In the genomic region with DNA sequence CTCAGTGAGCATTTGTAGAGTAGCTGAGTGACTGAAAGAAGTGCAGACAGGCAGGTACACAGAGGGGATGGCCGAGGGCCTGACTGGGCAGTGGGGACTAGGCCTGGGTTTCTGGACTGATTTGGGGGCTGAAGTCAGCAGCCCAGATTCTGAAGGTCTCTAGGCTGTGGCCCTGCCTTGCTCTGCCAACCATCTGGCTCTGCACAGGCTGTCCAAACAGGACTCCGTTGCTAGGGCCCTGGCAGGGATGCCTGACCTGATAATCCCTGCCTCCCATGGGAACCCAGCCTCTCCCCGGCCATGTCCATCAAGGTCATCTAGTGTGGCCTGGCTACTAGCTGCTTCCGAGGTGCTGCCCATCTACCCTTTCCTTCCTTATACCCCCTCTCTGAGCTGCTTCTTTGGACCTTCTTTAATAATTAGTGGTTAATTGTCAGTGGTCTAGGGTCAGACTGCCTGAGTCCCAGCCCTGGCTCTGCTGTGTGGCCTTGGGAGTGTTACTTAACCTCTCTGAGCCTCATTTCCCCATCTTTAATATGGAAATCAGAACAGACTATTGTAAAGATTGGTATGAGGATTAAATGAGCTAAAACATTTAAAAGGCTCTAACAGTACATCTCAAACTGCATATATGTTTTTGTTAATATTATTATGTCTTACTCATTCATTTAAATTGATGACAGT, we compare ENCODE assay signal across 23 cellular contexts.
A peak's percentile ranks its signal among the peaks of the same experiment; 100 is the strongest.
DNase-seq lines count a peak whose midpoint lies in the region; ATAC-seq and TF ChIP-seq lines count a peak whose summit lies in the region.
"Had no signal": no experiment of that assay in that cellular context is flagged by ENCODE, and none has a peak within 500 bp of the region (broad histone marks: within the 10 kb centered on the region; RNA-seq: fewer than 3 reads in every experiment).

No MANE protein-coding gene starts in this region.

- no peaks in the 10 kb centered on the region for H3K9me3 ChIP-seq in lower lobe of right lung
- H3K9me3 ChIP-seq: HAP-1 had no signal

- TF ChIP-seq CTCF in lower lobe of right lung (IDR thresholded peaks at IDR 0.05) (no peak), dorsolateral prefrontal cortex (IDR thresholded peaks at IDR 0.05 in 54 of 56, conservative IDR thresholded peaks at IDR 0.05 in 2 of 56; ENCODE audit: low read depth in 1 of 56, partially characterized antibody in 56 of 56) (no peak)

- no peaks in the 10 kb centered on the region for H3K36me3 ChIP-seq in lower lobe of right lung
- H3K36me3 ChIP-seq: HAP-1 had no signal

- no peaks in the 10 kb centered on the region for H3K27me3 ChIP-seq in lower lobe of right lung (ENCODE audit: low read depth)
- peaks cover 0 to 7% (median 0%) of the 10 kb centered on the region in 45 donors for H3K27me3 ChIP-seq in dorsolateral prefrontal cortex

- intact Hi-C loops in left cardiac atrium (cut with DNase I) (no loop called here), lower lobe of right lung (cut with DNase I) (no loop called here), dorsolateral prefrontal cortex (cut with DNase I) (no loop called here)

- H3K4me3 ChIP-seq in lower lobe of right lung: no peak overlapping the region
- no peak overlapping the region for H3K4me3 ChIP-seq in dorsolateral prefrontal cortex
- H3K4me3 ChIP-seq: GM12878, GM23248, HAP-1, SK-N-MC had no signal

- DNase-seq in DMS 273 (lab: John Stamatoyannopoulos, UW; ENCODE audit: unreplicated experiment) (peak; percentile 53), DMS 273 treated with DMSO at 0.1 percent for 48 hours (lab: John Stamatoyannopoulos, UW) (no peak), left cardiac atrium (no peak), lower lobe of right lung (peak; percentile 21), dorsolateral prefrontal cortex (no peak), glomerular visceral epithelial cell (ENCODE audit: extremely low spot score) (no peak)
- DNase-seq: CD8-positive, alpha-beta memory T cell; DMS79 treated with DMSO at 0.1 percent for 48 hours; GM23248; NCI-H1105; NCI-H146; NCI-H2029; NCI-H2227 treated with DMSO at 0.1 percent for 48 hours; NCI-H774; SHP77 had no signal

- H3K27ac ChIP-seq in lower lobe of right lung (no peak overlapping the region), dorsolateral prefrontal cortex (no peak overlapping the region)
- H3K27ac ChIP-seq: 22Rv1, C4-2B, GM23248, KMS-11, SK-N-MC had no signal

- H3K4me1 ChIP-seq in lower lobe of right lung: no peaks in the 10 kb centered on the region

- peak; percentile 24; the same call in 1 of the 3 replicates for ATAC-seq in SK-N-SH treated with all-trans-retinoic acid at 6 μM for 48 hours
- peak; percentile 15 to 40 for ATAC-seq in left cardiac atrium
- ATAC-seq in lower lobe of right lung: no peak
- ATAC-seq in GM18907 (IDR thresholded peaks at IDR 0.05; ENCODE audit: unreplicated experiment): no peak
- ATAC-seq: GM12878 had no signal

TF ChIP-seq in SK-N-SH treated with all-trans-retinoic acid at 6 μM for 48 hours, 23 proteins besides CTCF, POLR2A, EP300 and RAD21 (continues in another document):
- TF ChIP-seq, protein P1, sequence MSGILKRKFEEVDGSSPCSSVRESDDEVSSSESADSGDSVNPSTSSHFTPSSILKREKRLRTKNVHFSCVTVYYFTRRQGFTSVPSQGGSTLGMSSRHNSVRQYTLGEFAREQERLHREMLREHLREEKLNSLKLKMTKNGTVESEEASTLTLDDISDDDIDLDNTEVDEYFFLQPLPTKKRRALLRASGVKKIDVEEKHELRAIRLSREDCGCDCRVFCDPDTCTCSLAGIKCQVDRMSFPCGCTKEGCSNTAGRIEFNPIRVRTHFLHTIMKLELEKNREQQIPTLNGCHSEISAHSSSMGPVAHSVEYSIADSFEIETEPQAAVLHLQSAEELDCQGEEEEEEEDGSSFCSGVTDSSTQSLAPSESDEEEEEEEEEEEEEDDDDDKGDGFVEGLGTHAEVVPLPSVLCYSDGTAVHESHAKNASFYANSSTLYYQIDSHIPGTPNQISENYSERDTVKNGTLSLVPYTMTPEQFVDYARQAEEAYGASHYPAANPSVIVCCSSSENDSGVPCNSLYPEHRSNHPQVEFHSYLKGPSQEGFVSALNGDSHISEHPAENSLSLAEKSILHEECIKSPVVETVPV (CRISPR knock-in tag; IDR thresholded peaks at IDR 0.05): no peak
- TF ChIP-seq CSDC2 (CRISPR knock-in tag; IDR thresholded peaks at IDR 0.05) (no peak), PPARA (CRISPR knock-in tag; IDR thresholded peaks at IDR 0.05; ENCODE audit: borderline replicate concordance) (no peak), ESRRG (CRISPR knock-in tag; IDR thresholded peaks at IDR 0.05) (no peak), ZNF8 (CRISPR knock-in tag; IDR thresholded peaks at IDR 0.05) (no peak), ZNF70 (CRISPR knock-in tag; IDR thresholded peaks at IDR 0.05) (no peak), ZFP30 (CRISPR knock-in tag; IDR thresholded peaks at IDR 0.05) (no peak), ZNF565 (CRISPR knock-in tag; conservative IDR thresholded peaks at IDR 0.05; ENCODE audit: low read depth) (no peak), ZFP3 (CRISPR knock-in tag; IDR thresholded peaks at IDR 0.05) (no peak), ARNTL (CRISPR knock-in tag; IDR thresholded peaks at IDR 0.05; ENCODE audit: borderline replicate concordance, low read depth) (no peak), TCF4 (CRISPR knock-in tag; IDR thresholded peaks at IDR 0.05; ENCODE audit: borderline replicate concordance) (no peak), SNAI2 (CRISPR knock-in tag; IDR thresholded peaks at IDR 0.05) (no peak), ISL1 (CRISPR knock-in tag; IDR thresholded peaks at IDR 0.05) (no peak)
- TF ChIP-seq, protein P2, sequence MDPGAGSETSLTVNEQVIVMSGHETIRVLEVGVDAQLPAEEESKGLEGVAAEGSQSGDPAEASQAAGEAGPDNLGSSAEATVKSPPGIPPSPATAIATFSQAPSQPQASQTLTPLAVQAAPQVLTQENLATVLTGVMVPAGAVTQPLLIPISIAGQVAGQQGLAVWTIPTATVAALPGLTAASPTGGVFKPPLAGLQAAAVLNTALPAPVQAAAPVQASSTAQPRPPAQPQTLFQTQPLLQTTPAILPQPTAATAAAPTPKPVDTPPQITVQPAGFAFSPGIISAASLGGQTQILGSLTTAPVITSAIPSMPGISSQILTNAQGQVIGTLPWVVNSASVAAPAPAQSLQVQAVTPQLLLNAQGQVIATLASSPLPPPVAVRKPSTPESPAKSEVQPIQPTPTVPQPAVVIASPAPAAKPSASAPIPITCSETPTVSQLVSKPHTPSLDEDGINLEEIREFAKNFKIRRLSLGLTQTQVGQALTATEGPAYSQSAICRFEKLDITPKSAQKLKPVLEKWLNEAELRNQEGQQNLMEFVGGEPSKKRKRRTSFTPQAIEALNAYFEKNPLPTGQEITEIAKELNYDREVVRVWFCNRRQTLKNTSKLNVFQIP (CRISPR knock-in tag; IDR thresholded peaks at IDR 0.05; ENCODE audit: borderline replicate concordance, low read depth): no peak
- TF ChIP-seq, protein P3, sequence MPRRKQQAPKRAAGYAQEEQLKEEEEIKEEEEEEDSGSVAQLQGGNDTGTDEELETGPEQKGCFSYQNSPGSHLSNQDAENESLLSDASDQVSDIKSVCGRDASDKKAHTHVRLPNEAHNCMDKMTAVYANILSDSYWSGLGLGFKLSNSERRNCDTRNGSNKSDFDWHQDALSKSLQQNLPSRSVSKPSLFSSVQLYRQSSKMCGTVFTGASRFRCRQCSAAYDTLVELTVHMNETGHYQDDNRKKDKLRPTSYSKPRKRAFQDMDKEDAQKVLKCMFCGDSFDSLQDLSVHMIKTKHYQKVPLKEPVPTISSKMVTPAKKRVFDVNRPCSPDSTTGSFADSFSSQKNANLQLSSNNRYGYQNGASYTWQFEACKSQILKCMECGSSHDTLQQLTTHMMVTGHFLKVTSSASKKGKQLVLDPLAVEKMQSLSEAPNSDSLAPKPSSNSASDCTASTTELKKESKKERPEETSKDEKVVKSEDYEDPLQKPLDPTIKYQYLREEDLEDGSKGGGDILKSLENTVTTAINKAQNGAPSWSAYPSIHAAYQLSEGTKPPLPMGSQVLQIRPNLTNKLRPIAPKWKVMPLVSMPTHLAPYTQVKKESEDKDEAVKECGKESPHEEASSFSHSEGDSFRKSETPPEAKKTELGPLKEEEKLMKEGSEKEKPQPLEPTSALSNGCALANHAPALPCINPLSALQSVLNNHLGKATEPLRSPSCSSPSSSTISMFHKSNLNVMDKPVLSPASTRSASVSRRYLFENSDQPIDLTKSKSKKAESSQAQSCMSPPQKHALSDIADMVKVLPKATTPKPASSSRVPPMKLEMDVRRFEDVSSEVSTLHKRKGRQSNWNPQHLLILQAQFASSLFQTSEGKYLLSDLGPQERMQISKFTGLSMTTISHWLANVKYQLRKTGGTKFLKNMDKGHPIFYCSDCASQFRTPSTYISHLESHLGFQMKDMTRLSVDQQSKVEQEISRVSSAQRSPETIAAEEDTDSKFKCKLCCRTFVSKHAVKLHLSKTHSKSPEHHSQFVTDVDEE (CRISPR knock-in tag; IDR thresholded peaks at IDR 0.05): no peak
- TF ChIP-seq, protein P4, sequence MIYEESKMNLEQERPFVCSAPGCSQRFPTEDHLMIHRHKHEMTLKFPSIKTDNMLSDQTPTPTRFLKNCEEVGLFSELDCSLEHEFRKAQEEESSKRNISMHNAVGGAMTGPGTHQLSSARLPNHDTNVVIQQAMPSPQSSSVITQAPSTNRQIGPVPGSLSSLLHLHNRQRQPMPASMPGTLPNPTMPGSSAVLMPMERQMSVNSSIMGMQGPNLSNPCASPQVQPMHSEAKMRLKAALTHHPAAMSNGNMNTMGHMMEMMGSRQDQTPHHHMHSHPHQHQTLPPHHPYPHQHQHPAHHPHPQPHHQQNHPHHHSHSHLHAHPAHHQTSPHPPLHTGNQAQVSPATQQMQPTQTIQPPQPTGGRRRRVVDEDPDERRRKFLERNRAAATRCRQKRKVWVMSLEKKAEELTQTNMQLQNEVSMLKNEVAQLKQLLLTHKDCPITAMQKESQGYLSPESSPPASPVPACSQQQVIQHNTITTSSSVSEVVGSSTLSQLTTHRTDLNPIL (CRISPR knock-in tag; IDR thresholded peaks at IDR 0.05; ENCODE audit: low read depth): no peak
- TF ChIP-seq, protein P5, sequence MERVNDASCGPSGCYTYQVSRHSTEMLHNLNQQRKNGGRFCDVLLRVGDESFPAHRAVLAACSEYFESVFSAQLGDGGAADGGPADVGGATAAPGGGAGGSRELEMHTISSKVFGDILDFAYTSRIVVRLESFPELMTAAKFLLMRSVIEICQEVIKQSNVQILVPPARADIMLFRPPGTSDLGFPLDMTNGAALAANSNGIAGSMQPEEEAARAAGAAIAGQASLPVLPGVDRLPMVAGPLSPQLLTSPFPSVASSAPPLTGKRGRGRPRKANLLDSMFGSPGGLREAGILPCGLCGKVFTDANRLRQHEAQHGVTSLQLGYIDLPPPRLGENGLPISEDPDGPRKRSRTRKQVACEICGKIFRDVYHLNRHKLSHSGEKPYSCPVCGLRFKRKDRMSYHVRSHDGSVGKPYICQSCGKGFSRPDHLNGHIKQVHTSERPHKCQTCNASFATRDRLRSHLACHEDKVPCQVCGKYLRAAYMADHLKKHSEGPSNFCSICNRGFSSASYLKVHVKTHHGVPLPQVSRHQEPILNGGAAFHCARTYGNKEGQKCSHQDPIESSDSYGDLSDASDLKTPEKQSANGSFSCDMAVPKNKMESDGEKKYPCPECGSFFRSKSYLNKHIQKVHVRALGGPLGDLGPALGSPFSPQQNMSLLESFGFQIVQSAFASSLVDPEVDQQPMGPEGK (CRISPR knock-in tag; IDR thresholded peaks at IDR 0.05; ENCODE audit: borderline replicate concordance): no peak

Comparison
In these comparisons a context has a peak if more than half of its experiments do, and no peak if none do; other contexts are left out.
1. DNase-seq: peak in DMS 273 (single experiment) and lower lobe of right lung (single experiment); none in DMS 273 treated with DMSO at 0.1 percent for 48 hours (single experiment), left cardiac atrium (single experiment), dorsolateral prefrontal cortex (0 of 10) and glomerular visceral epithelial cell (single experiment).
2. ATAC-seq: peak in SK-N-SH treated with all-trans-retinoic acid at 6 μM for 48 hours (single experiment) and left cardiac atrium (2 of 2); none in lower lobe of right lung (0 of 2) and GM18907 (single experiment).